Comparison of ENCODE assay signal across 9 cellular contexts in genomic region chr2:132256251-132256902, GRCh38.
"Had no signal": no experiment of that assay in that cellular context is flagged by ENCODE, and none has a peak within 500 bp of the region (broad histone marks: within the 10 kb centered on the region; RNA-seq: fewer than 3 reads in every experiment).

No MANE protein-coding gene starts in this region.

- DNase-seq: activated gamma-delta T cell treated with Interleukin-2 at 50 U/mL for 16 hours; activated naive CD8-positive, alpha-beta T cell treated with anti-CD3 and anti-CD28 coated beads for 36 hours; gastrocnemius medialis; heart right ventricle; mesendoderm; trophoblast cell had no signal

- H3K4me3 ChIP-seq: gastrocnemius medialis, left lung had no signal

- H3K27ac ChIP-seq: gastrocnemius medialis, heart right ventricle, left lung, pancreas, skin epidermis had no signal
